In the genomic region with DNA sequence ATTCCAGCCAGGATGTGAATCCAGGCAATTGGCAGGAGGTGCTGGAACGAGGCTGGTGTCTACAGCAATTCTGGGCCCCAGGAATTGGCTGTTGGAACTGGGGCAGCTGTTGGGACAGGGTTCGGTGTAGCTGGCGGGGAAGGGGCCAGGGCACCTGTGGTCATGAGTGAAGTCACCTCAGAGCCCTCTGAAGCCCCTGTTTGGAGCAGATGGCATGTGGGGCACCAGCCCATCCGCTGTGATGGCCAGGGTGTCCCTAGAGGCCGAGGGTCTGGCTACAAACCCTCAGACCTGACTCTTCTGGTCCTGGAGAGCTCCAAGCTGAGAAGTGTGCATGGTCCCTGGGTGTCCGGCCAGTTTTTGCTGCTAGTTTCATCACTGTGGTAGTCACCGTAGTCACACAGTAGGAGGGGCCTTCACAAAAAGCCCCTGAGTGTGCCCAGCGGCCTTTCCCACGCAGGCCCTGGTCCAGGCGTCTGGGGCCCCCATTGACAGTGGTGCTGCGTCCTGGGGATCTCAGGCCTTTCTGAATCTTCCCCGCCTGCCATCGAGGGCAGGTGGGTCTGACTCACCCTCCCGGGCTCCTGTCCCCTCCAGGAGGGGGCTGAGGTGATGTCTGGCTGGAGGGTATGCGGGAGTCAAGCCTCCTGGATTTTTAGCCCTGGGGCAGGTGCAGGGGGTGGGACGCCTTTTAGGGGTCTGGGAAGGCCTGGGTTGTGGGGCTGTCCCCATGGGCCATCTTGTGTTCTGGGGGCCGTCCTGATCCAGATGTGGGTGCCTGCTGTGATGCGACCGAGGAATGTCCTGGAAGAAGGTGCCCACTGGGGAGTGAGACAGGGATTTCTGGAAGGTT, we compare ENCODE assay signal across 17 cellular contexts.
A peak's percentile ranks its signal among the peaks of the same experiment; 100 is the strongest.
DNase-seq lines count a peak whose midpoint lies in the region; ATAC-seq and TF ChIP-seq lines count a peak whose summit lies in the region.
"Had no signal": no experiment of that assay in that cellular context is flagged by ENCODE, and none has a peak within 500 bp of the region (broad histone marks: within the 10 kb centered on the region; RNA-seq: fewer than 3 reads in every experiment).

No MANE protein-coding gene starts in this region.

- no peak overlapping the region for H3K27ac ChIP-seq in upper lobe of right lung
- H3K27ac ChIP-seq in WERI-Rb-1: no peak overlapping the region
- H3K27ac ChIP-seq: esophagus squamous epithelium, stomach had no signal

- no peaks in the 10 kb centered on the region for H3K27me3 Mint-ChIP-seq in chondrocyte (ENCODE audit: low read depth)
- H3K27me3 Mint-ChIP-seq in naive B cell: no peaks in the 10 kb centered on the region

- no peak overlapping the region for H3K4me3 Mint-ChIP-seq in chondrocyte (ENCODE audit: unreplicated experiment)
- H3K4me3 Mint-ChIP-seq in naive B cell: peak overlapping the region; percentile 60 to 79 (median 74)
- H3K4me3 Mint-ChIP-seq: CD8-positive, alpha-beta memory T cell; neural crest cell had no signal

- H3K4me1 Mint-ChIP-seq in chondrocyte (ENCODE audit: low read depth): no peaks in the 10 kb centered on the region
- H3K4me1 Mint-ChIP-seq in naive B cell: peaks cover 0 to 3% (median 0%) of the 10 kb centered on the region in 3 donors
- H3K4me1 Mint-ChIP-seq: neural crest cell had no signal

- H3K36me3 ChIP-seq in upper lobe of right lung (no peaks in the 10 kb centered on the region), WERI-Rb-1 (no peaks in the 10 kb centered on the region)
- H3K36me3 ChIP-seq: esophagus squamous epithelium, stomach had no signal

- H3K36me3 Mint-ChIP-seq in chondrocyte (ENCODE audit: low read depth): no peaks in the 10 kb centered on the region
- no peaks in the 10 kb centered on the region for H3K36me3 Mint-ChIP-seq in naive B cell
- H3K36me3 Mint-ChIP-seq: CD8-positive, alpha-beta memory T cell had no signal

- H3K27ac Mint-ChIP-seq in chondrocyte (ENCODE audit: unreplicated experiment) (no peak overlapping the region), naive B cell (peak overlapping the region in 1 of 6 donors; percentile 84)
- H3K27ac Mint-ChIP-seq: CD8-positive, alpha-beta memory T cell had no signal

- DNase-seq in activated naive CD4-positive, alpha-beta T cell treated with anti-CD3 and anti-CD28 coated beads, Interleukin-2, amount 50 U/mL, for 16 hours: peak; percentile 3
- no peak for DNase-seq in activated naive CD4-positive, alpha-beta T cell treated with Interleukin-2 at 50 U/mL for 16 hours
- DNase-seq in chondrocyte (ENCODE audit: low spot score) (peak; percentile 65), naive B cell (no peak), upper lobe of right lung (peak; percentile 44), WERI-Rb-1 (no peak), Ammon's horn (ENCODE audit: low spot score) (no peak), COLO829 (ENCODE audit: low spot score) (no peak)
- DNase-seq: esophagus squamous epithelium, mesendoderm, NCI-H2029 treated with DMSO at 0.1 percent for 48 hours, NCI-H510A, retina, SIG-M5, stomach had no signal

- ATAC-seq in naive B cell (ENCODE audit: low read depth in 2 of 2) (no peak), upper lobe of right lung (no peak)

- H3K4me1 ChIP-seq in upper lobe of right lung: no peaks in the 10 kb centered on the region
- H3K4me1 ChIP-seq: esophagus squamous epithelium, stomach had no signal

- H3K9me3 Mint-ChIP-seq in chondrocyte (ENCODE audit: low read depth) (peaks cover 39% of the 10 kb centered on the region), naive B cell (no peaks in the 10 kb centered on the region)
- H3K9me3 Mint-ChIP-seq: CD8-positive, alpha-beta memory T cell had no signal

- TF ChIP-seq CTCF in chondrocyte (IDR thresholded peaks at IDR 0.05) (no peak), upper lobe of right lung (IDR thresholded peaks at IDR 0.05) (no peak), WERI-Rb-1 (IDR thresholded peaks at IDR 0.05; ENCODE audit: low read depth, low read length) (no peak)

- intact Hi-C loops in upper lobe of right lung (cut with DNase I): no loop called here

- H3K4me3 ChIP-seq in upper lobe of right lung: no peak overlapping the region
- no peak overlapping the region for H3K4me3 ChIP-seq in WERI-Rb-1 (ENCODE audit: low read depth, low read length)
- H3K4me3 ChIP-seq: esophagus squamous epithelium, stomach had no signal

- H3K27me3 ChIP-seq in upper lobe of right lung (no peaks in the 10 kb centered on the region), WERI-Rb-1 (ENCODE audit: insufficient read depth, low read depth, severe bottlenecking) (peaks cover 68% of the 10 kb centered on the region)
- H3K27me3 ChIP-seq: esophagus squamous epithelium had no signal

- no peaks in the 10 kb centered on the region for H3K9me3 ChIP-seq in upper lobe of right lung
- no peaks in the 10 kb centered on the region for H3K9me3 ChIP-seq in WERI-Rb-1 (ENCODE audit: severe bottlenecking)
- H3K9me3 ChIP-seq: esophagus squamous epithelium, stomach had no signal

Comparison
In these comparisons a context has a peak if more than half of its experiments do, and no peak if none do; other contexts are left out.
1. DNase-seq: peak in activated naive CD4-positive, alpha-beta T cell treated with anti-CD3 and anti-CD28 coated beads, Interleukin-2, amount 50 U/mL, for 16 hours (single experiment), chondrocyte (single experiment) and upper lobe of right lung (single experiment); none in activated naive CD4-positive, alpha-beta T cell treated with Interleukin-2 at 50 U/mL for 16 hours (single experiment), naive B cell (single experiment), WERI-Rb-1 (single experiment), Ammon's horn (single experiment) and COLO829 (single experiment).